ENCODE assay signal across 8 cellular contexts in genomic region chr12:75635606-75636444, GRCh38.
DNase-seq lines count a peak whose midpoint lies in the region; ATAC-seq and TF ChIP-seq lines count a peak whose summit lies in the region.

No MANE protein-coding gene starts in this region.

- TF ChIP-seq CTCF in HCT116 (IDR thresholded peaks at IDR 0.05 in 2 of 3, conservative IDR thresholded peaks at IDR 0.05 in 1 of 3; ENCODE audit: borderline replicate concordance in 1 of 3, insufficient read depth in 1 of 3, low read depth in 2 of 3, low read length in 2 of 3) (no peak), SK-N-SH (IDR thresholded peaks at IDR 0.05) (no peak), A673 (conservative IDR thresholded peaks at IDR 0.05; ENCODE audit: low read depth, low read length) (no peak)

- H3K4me1 ChIP-seq in HCT116 (ENCODE audit: control insufficient read depth in 1 of 2, insufficient read depth in 2 of 2, low read length in 2 of 2): peaks cover 64 to 73% of the 10 kb centered on the region in 2 experiments
- H3K4me1 ChIP-seq in SK-N-SH (ENCODE audit: control insufficient read depth in 1 of 2, insufficient read depth in 2 of 2, low read depth in 1 of 2, low read length in 1 of 2): peaks cover 0 to 1% of the 10 kb centered on the region in 2 experiments; a peak in 1 of 4 replicates
- peaks cover 52% of the 10 kb centered on the region for H3K4me1 ChIP-seq in iPS-20b (ENCODE audit: insufficient read depth, low read length)
- H3K4me1 ChIP-seq in A673 (ENCODE audit: insufficient read depth, low read length, poor library complexity, severe bottlenecking): peaks cover 1% of the 10 kb centered on the region

- RAD21 ChIA-PET in HCT116 (lab: Charles Lee; ENCODE audit: low non-redundant PET in 1 of 2, low total read pairs in 2 of 2, uncharacterized antibody in 2 of 2, unreplicated experiment in 2 of 2): interaction anchor here in 1 of 2 experiments (0.6 kb wide), 1 partner anchor 124 kb away, joined by 3 read pairs; no protein-coding TSS in a partner anchor

- H3K4me1 Mint-ChIP-seq in naive thymus-derived CD8-positive, alpha-beta T cell: peaks cover 0 to 2% (median 0%) of the 10 kb centered on the region in 4 donors

- H3K36me3 Mint-ChIP-seq in naive thymus-derived CD8-positive, alpha-beta T cell: no peaks in the 10 kb centered on the region

- 0 out of 2 replicates have a peak, but pooled peaks cover 5% of the 10 kb centered on the region for H3K79me2 ChIP-seq in HCT116 (ENCODE audit: insufficient read depth, low read length)
- no peaks in the 10 kb centered on the region for H3K79me2 ChIP-seq in SK-N-SH (ENCODE audit: insufficient read depth)

- H3K4me3 ChIP-seq in HCT116 (replicated peaks in 1 of 2; ENCODE audit: low read depth in 1 of 2, low read length in 2 of 2) (no peak overlapping the region), SK-N-SH (ENCODE audit: low read depth in 2 of 2, low read length in 1 of 2) (no peak overlapping the region), iPS-20b (ENCODE audit: low read length) (no peak overlapping the region), A673 (ENCODE audit: low read depth, low read length, poor library complexity, severe bottlenecking) (no peak overlapping the region)

- no peaks in the 10 kb centered on the region for H3K9me3 Mint-ChIP-seq in naive thymus-derived CD8-positive, alpha-beta T cell

- CTCF ChIA-PET in HCT116 (lab: Charles Lee) (no interaction called here), SK-N-SH (lab: Yijun Ruan, JAX) (no interaction called here), A673 (lab: Charles Lee) (no interaction called here)

- peaks cover 4% of the 10 kb centered on the region for H3F3A ChIP-seq in SK-N-SH (replicated peaks; ENCODE audit: insufficient read depth)

- H3K27ac ChIP-seq in HCT116 (ENCODE audit: low read depth, low read length) (peak overlapping the region; percentile 99), SK-N-SH (ENCODE audit: low read depth in 2 of 2, low read length in 1 of 2) (no peak overlapping the region), iPS-20b (ENCODE audit: low read length) (peak overlapping the region; percentile 6), A673 (ENCODE audit: low read depth, low read length, poor library complexity, severe bottlenecking) (no peak overlapping the region)

- H3K27me3 Mint-ChIP-seq in naive thymus-derived CD8-positive, alpha-beta T cell: peaks cover 0 to 5% (median 0%) of the 10 kb centered on the region in 5 donors

- DNase-seq in ELR (ENCODE audit: low read depth): peak; percentile 98
- DNase-seq in HCT116 (ENCODE audit: low read depth, low spot score): peak; percentile 99
- no peak for DNase-seq in SK-N-SH
- DNase-seq in GOT3 (lab: John Stamatoyannopoulos, UW): no peak
- no peak for DNase-seq in A673 (ENCODE audit: low spot score)
- no peak for DNase-seq in naive thymus-derived CD8-positive, alpha-beta T cell

- WGBS in SK-N-SH (ENCODE audit: low lambda C conversion rate): 69% methylated on average over 6 of the region's 6 CpGs

- H3K9me2 ChIP-seq in HCT116 (ENCODE audit: insufficient read depth): no peaks in the 10 kb centered on the region
- no peaks in the 10 kb centered on the region for H3K9me2 ChIP-seq in SK-N-SH

- TF ChIP-seq RAD21 in HCT116 (IDR thresholded peaks at IDR 0.05; ENCODE audit: low read depth): 0 out of 2 replicates have a peak, but pooled peaks have one; percentile 48
- TF ChIP-seq RAD21 in SK-N-SH (IDR thresholded peaks at IDR 0.05; ENCODE audit: low read length): no peak

- H3K27ac Mint-ChIP-seq in naive thymus-derived CD8-positive, alpha-beta T cell: no peak overlapping the region

- POLR2A ChIA-PET in HCT116 (lab: Charles Lee): interaction anchor here (0.6 to 14.5 kb wide), 11 partner anchors 8 to 396 kb away, joined by 3 to 271 read pairs (median 3); partner anchors contain the start of gene PHLDA1
- POLR2A ChIA-PET in SK-N-SH (lab: Yijun Ruan, JAX): no interaction called here
- POLR2A ChIA-PET in A673 (lab: Charles Lee; ENCODE audit: low non-redundant PET): no interaction called here
- POLR2A ChIA-PET in naive thymus-derived CD8-positive, alpha-beta T cell (lab: Charles Lee): no interaction called here

- no peaks in the 10 kb centered on the region for H3K9me3 ChIP-seq in HCT116 (ENCODE audit: control insufficient read depth in 1 of 2, insufficient read depth in 1 of 2, low read depth in 1 of 2, low read length in 2 of 2)
- H3K9me3 ChIP-seq in SK-N-SH: no peaks in the 10 kb centered on the region
- no peaks in the 10 kb centered on the region for H3K9me3 ChIP-seq in iPS-20b (ENCODE audit: insufficient read depth, low read depth, low read length)
- H3K9me3 ChIP-seq in A673 (ENCODE audit: low read depth, low read length, poor library complexity, severe bottlenecking): no peaks in the 10 kb centered on the region

- ATAC-seq in HCT116 (peak; percentile 87), HG02970 (IDR thresholded peaks at IDR 0.05; ENCODE audit: low FRiP score, unreplicated experiment) (no peak)
- no peak for ATAC-seq in naive thymus-derived CD8-positive, alpha-beta T cell

- intact Hi-C loops in HCT116 (cut with micrococcal nuclease): loop anchor here (5.0 kb wide), 5 partner anchors 86 to 816 kb away; no protein-coding TSS in a partner anchor
- intact Hi-C loops in A673 (cut with micrococcal nuclease; ENCODE audit: unreplicated experiment): no loop called here

- BruUV-seq in HCT116 (replicated peaks; lab: Mats Ljungman, UMichigan): TSS peak; percentile 78
- BruUV-seq in A673 (replicated peaks; lab: Mats Ljungman, UMichigan): no TSS peak

- no peak overlapping the region for H3K4me3 Mint-ChIP-seq in naive thymus-derived CD8-positive, alpha-beta T cell

- H4K20me1 ChIP-seq in HCT116 (ENCODE audit: insufficient read depth) (no peaks in the 10 kb centered on the region), SK-N-SH (ENCODE audit: insufficient read depth) (no peaks in the 10 kb centered on the region)

- H3K27me3 ChIP-seq in HCT116 (ENCODE audit: insufficient read depth, low read length) (no peaks in the 10 kb centered on the region), SK-N-SH (ENCODE audit: insufficient read depth) (no peaks in the 10 kb centered on the region), iPS-20b (ENCODE audit: insufficient read depth, low read length) (no peaks in the 10 kb centered on the region), A673 (replicated peaks; ENCODE audit: insufficient read depth, low read depth, low read length, poor library complexity) (no peaks in the 10 kb centered on the region)

- TF ChIP-seq POLR2A in HCT116 (IDR thresholded peaks at IDR 0.05; ENCODE audit: borderline replicate concordance, extremely low read depth, insufficient read depth, insufficient read length): no peak

- peak overlapping the region; percentile 59 for H3K9ac ChIP-seq in HCT116 (ENCODE audit: low read length)
- no peak overlapping the region for H3K9ac ChIP-seq in SK-N-SH
- H3K9ac ChIP-seq in iPS-20b (ENCODE audit: low read depth, low read length): peak overlapping the region; percentile 18; the same call in 1 of the 2 replicates

- peak overlapping the region; percentile 49 for H3K4me2 ChIP-seq in HCT116 (ENCODE audit: low read length)
- no peak overlapping the region for H3K4me2 ChIP-seq in SK-N-SH

- H3K36me3 ChIP-seq in HCT116 (ENCODE audit: control insufficient read depth in 1 of 2, insufficient read depth in 2 of 2, low read length in 2 of 2) (peaks cover 0 to 9% of the 10 kb centered on the region in 2 experiments; a peak in 1 of 4 replicates), SK-N-SH (replicated peaks in 1 of 2; ENCODE audit: control insufficient read depth in 1 of 2, insufficient read depth in 2 of 2, low read length in 1 of 2) (no peaks in the 10 kb centered on the region), iPS-20b (ENCODE audit: insufficient read depth, low read depth, low read length) (no peaks in the 10 kb centered on the region), A673 (ENCODE audit: insufficient read depth, low read length, poor library complexity, severe bottlenecking) (no peaks in the 10 kb centered on the region)

- H2AFZ ChIP-seq in HCT116 (ENCODE audit: low read depth, low read length, poor library complexity, severe bottlenecking) (no peak overlapping the region), SK-N-SH (ENCODE audit: low read depth) (no peak overlapping the region)

- TF ChIP-seq EP300 in SK-N-SH (IDR thresholded peaks at IDR 0.05; ENCODE audit: borderline replicate concordance in 1 of 2, low read depth in 1 of 2, low read length in 1 of 2): no peak

TF ChIP-seq in HCT116, 20 proteins besides CTCF, POLR2A, EP300 and RAD21 (continues in another document):
- TF ChIP-seq POLR2AphosphoS5 (IDR thresholded peaks at IDR 0.05; ENCODE audit: low read depth, low read length) (peak; percentile 68), JUND (IDR thresholded peaks at IDR 0.05) (peak; percentile 99), SP1 (IDR thresholded peaks at IDR 0.05; ENCODE audit: low read depth) (peak; percentile 100), SRF (IDR thresholded peaks at IDR 0.05; ENCODE audit: low read depth) (peak; percentile 88), CBX3 (IDR thresholded peaks at IDR 0.05; ENCODE audit: low read depth) (peak; percentile 97), ELF1 (IDR thresholded peaks at IDR 0.05; ENCODE audit: borderline replicate concordance, low read depth) (no peak; the same call in 1 of the 2 replicates)
- TF ChIP-seq, protein P1, sequence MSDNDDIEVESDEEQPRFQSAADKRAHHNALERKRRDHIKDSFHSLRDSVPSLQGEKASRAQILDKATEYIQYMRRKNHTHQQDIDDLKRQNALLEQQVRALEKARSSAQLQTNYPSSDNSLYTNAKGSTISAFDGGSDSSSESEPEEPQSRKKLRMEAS (IDR thresholded peaks at IDR 0.05): peak; percentile 71; the same call in 1 of the 2 replicates

TF ChIP-seq in SK-N-SH, 30 proteins besides CTCF, POLR2A, EP300 and RAD21:
- TF ChIP-seq FOSL2 (IDR thresholded peaks at IDR 0.05; ENCODE audit: borderline replicate concordance, low read depth) (peak; percentile 34), RXRA (IDR thresholded peaks at IDR 0.05; ENCODE audit: borderline replicate concordance, low read depth) (peak; percentile 59; the same call in 1 of the 2 replicates), SIN3A (IDR thresholded peaks at IDR 0.05; ENCODE audit: borderline replicate concordance, low read depth, low read length) (no peak)
- TF ChIP-seq, protein P2, sequence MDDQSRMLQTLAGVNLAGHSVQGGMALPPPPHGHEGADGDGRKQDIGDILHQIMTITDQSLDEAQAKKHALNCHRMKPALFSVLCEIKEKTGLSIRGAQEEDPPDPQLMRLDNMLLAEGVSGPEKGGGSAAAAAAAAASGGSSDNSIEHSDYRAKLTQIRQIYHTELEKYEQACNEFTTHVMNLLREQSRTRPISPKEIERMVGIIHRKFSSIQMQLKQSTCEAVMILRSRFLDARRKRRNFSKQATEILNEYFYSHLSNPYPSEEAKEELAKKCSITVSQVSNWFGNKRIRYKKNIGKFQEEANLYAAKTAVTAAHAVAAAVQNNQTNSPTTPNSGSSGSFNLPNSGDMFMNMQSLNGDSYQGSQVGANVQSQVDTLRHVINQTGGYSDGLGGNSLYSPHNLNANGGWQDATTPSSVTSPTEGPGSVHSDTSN (IDR thresholded peaks at IDR 0.05): peak; percentile 35; the same call in 1 of the 2 replicates

Comparison
In these comparisons a context has a peak if more than half of its experiments do, and no peak if none do; other contexts are left out.
1. DNase-seq: peak in ELR (single experiment) and HCT116 (single experiment); none in SK-N-SH (single experiment), GOT3 (single experiment), A673 (single experiment) and naive thymus-derived CD8-positive, alpha-beta T cell (0 of 10).
2. H3K27ac ChIP-seq: peak in HCT116 (single experiment) and iPS-20b (single experiment); none in SK-N-SH (0 of 2) and A673 (single experiment).